In the genomic region with DNA sequence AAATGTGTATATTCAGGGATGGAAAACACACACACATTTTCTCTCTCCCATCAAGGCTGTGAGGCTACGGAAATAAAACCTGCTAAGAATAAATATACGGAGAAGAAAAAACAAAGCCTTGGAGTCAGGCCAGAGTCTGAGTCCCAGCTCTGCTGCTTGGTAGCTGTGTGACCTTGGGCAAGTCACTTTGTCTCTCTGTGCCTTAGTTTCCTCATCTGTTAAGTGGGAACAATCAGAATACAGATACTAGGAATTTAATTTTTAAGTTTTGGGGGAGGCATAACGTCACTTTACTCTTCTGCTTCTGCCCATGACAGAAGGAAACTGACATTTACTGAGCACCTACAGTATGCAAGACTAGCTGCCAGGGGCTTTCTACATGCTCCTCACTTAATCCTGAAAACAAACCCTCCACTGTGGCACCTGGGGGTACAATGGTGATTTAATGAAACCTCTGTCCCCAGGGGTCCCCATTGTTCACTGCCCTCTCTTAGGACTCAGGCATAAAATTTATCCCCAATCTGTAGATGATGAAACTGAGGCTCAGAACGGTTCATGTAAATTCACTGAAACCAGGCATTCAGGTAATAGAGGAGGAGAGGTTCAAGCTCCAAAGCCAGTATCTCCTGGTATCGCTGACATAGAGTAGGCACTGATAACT, we compare ENCODE assay signal across 31 cellular contexts.
"Had no signal": no experiment of that assay in that cellular context is flagged by ENCODE, and none has a peak within 500 bp of the region (broad histone marks: within the 10 kb centered on the region; RNA-seq: fewer than 3 reads in every experiment).

No MANE protein-coding gene starts in this region.

- H3K4me3 ChIP-seq: colonic mucosa, esophagus muscularis mucosa, gastroesophageal sphincter, heart left ventricle, hepatocyte, left ventricle myocardium inferior, lung, mucosa of descending colon, prostate gland, right atrium auricular region, smooth muscle cell, thoracic aorta, tibial nerve, upper lobe of left lung, uterus had no signal

- FAIRE-seq: endothelial cell of umbilical vein, kidney had no signal

- ATAC-seq: foreskin keratinocyte; gastroesophageal sphincter; heart left ventricle; mucosa of descending colon; natural killer cell treated with Interleukin-12 subunit alpha and Interleukin-12 subunit beta and Interleukin-15 and Interleukin-18, amount 100 ng/mL, for 72 hours; sciatic nerve; stimulated activated effector memory CD8-positive, alpha-beta T cell treated with anti-CD3 and anti-CD28 coated beads, Interleukin-12 subunit alpha, Interleukin-12 subunit beta, amount 100 ng/mL, for 72 hours had no signal

- H3K27ac Mint-ChIP-seq: dendritic cell treated with granulocyte-macrophage colony-stimulating factor and Interleukin-4, amounts not matched to agents 40 ng/mL and 50 ng/mL, for 4 days; memory B cell; mesothelial cell of epicardium; natural killer cell treated with Interleukin-12 subunit alpha and Interleukin-12 subunit beta and Interleukin-15 and Interleukin-18, amount 100 ng/mL, for 72 hours; stimulated activated effector memory CD8-positive, alpha-beta T cell treated with anti-CD3 and anti-CD28 coated beads, Interleukin-12 subunit alpha, Interleukin-12 subunit beta, amount 100 ng/mL, for 72 hours had no signal

- H3K4me1 Mint-ChIP-seq: memory B cell; naive B cell; neural crest cell; stimulated activated effector memory CD8-positive, alpha-beta T cell treated with anti-CD3 and anti-CD28 coated beads, Interleukin-12 subunit alpha, Interleukin-12 subunit beta, amount 100 ng/mL, for 72 hours had no signal

- H3K36me3 Mint-ChIP-seq: memory B cell; mesothelial cell of epicardium; natural killer cell treated with Interleukin-12 subunit alpha and Interleukin-12 subunit beta and Interleukin-15 and Interleukin-18, amount 100 ng/mL, for 72 hours; stimulated activated effector memory CD8-positive, alpha-beta T cell treated with anti-CD3 and anti-CD28 coated beads, Interleukin-12 subunit alpha, Interleukin-12 subunit beta, amount 100 ng/mL, for 72 hours had no signal

- H3K4me1 ChIP-seq: colonic mucosa, esophagus muscularis mucosa, foreskin keratinocyte, gastroesophageal sphincter, heart left ventricle, left ventricle myocardium inferior, prostate gland, right atrium auricular region, tibial nerve, upper lobe of left lung, uterus had no signal

- DNase-seq: colonic mucosa; effector memory CD4-positive, alpha-beta T cell; foreskin keratinocyte; heart left ventricle; kidney; left ventricle myocardium inferior; mucosa of descending colon; naive B cell; stimulated activated CD4-positive, alpha-beta T cell treated with anti-CD3 and anti-CD28 coated beads, Interleukin-12 subunit alpha, Interleukin-12 subunit beta, amount 100 ng/mL, for 4 hours; stimulated activated CD4-positive, alpha-beta T cell treated with anti-CD3 and anti-CD28 coated beads, Interleukin-1b, Interleukin-23, amount 100 ng/mL, for 48 hours; stimulated activated CD4-positive, alpha-beta T cell treated with anti-CD3 and anti-CD28 coated beads, Interleukin-4, amount 100 ng/mL, for 1 hour; stimulated activated naive CD4-positive, alpha-beta T cell treated with Interleukin-2 at 50 U/mL for 16 hours; upper lobe of left lung; uterus had no signal

- H3K9me3 Mint-ChIP-seq: dendritic cell treated with granulocyte-macrophage colony-stimulating factor and Interleukin-4, amounts not matched to agents 40 ng/mL and 50 ng/mL, for 4 days; natural killer cell treated with Interleukin-12 subunit alpha and Interleukin-12 subunit beta and Interleukin-15 and Interleukin-18, amount 100 ng/mL, for 72 hours had no signal

- H3K4me2 ChIP-seq: hepatocyte, smooth muscle cell had no signal

- H3K4me3 Mint-ChIP-seq: dendritic cell treated with granulocyte-macrophage colony-stimulating factor and Interleukin-4, amounts not matched to agents 40 ng/mL and 50 ng/mL, for 4 days; memory B cell; mesothelial cell of epicardium; naive B cell; natural killer cell treated with Interleukin-12 subunit alpha and Interleukin-12 subunit beta and Interleukin-15 and Interleukin-18, amount 100 ng/mL, for 72 hours; neural crest cell; stimulated activated effector memory CD8-positive, alpha-beta T cell treated with anti-CD3 and anti-CD28 coated beads, Interleukin-12 subunit alpha, Interleukin-12 subunit beta, amount 100 ng/mL, for 72 hours had no signal

- H3K9me3 ChIP-seq: colonic mucosa, mucosa of descending colon, prostate gland, right atrium auricular region, thoracic aorta, tibial nerve, upper lobe of left lung, uterus had no signal

- H3K27ac ChIP-seq: colonic mucosa, esophagus muscularis mucosa, foreskin keratinocyte, gastroesophageal sphincter, heart left ventricle, hepatocyte, left ventricle myocardium inferior, prostate gland, right atrium auricular region, thoracic aorta, tibial nerve, upper lobe of left lung, uterus had no signal
